ENCODE assay signal across 1 cellular context in genomic region chr12:62834971-62835547, GRCh38.
TF ChIP-seq lines count a peak whose summit lies in the region.

No MANE protein-coding gene starts in this region.

TF ChIP-seq in GM12878, 131 proteins besides CTCF, POLR2A, EP300 and RAD21 (continued from another document):
- TF ChIP-seq USF1 (IDR thresholded peaks at IDR 0.05; ENCODE audit: borderline replicate concordance, extremely low read length, insufficient read depth, low read depth, low read length) (no peak), RB1 (IDR thresholded peaks at IDR 0.05; ENCODE audit: borderline replicate concordance) (no peak), IKZF1 (conservative IDR thresholded peaks at IDR 0.05) (peak; percentile 36; the same call in 1 of the 2 replicates), CEBPZ (IDR thresholded peaks at IDR 0.05; ENCODE audit: low read depth, low read length) (no peak), NR2F1 (conservative IDR thresholded peaks at IDR 0.05) (peak; percentile 96), ATF3 (IDR thresholded peaks at IDR 0.05; ENCODE audit: borderline replicate concordance, extremely low read depth, low read depth, low read length) (no peak)
